ENCODE assay signal across 23 cellular contexts in the genomic region with DNA sequence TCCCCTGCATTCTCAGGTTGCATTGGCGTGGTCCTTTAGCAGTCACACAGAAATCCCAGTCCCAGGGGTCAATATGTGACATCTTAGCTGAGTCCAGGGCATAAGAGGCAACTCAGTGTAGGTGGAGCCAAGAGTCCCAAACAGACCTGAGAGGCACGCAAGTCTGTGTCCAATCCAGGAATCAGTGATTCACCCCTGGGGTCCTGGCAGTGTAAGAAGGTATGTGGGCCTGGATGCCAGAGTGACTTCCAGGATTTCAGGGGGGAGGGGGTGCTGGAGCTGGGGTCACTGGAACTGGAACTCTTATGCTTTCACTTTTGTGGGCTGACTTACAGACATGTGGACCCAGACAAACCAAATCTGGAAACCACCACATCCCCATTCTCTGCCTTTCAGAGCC. TPM values are rescaled to one million over a fixed set of nuclear protein-coding genes. Genes with fewer than 3 reads are reported as not detected.
DNase-seq lines count a peak whose midpoint lies in the region; ATAC-seq and TF ChIP-seq lines count a peak whose summit lies in the region.
"Had no signal": no experiment of that assay in that cellular context is flagged by ENCODE, and none has a peak within 500 bp of the region (broad histone marks: within the 10 kb centered on the region; RNA-seq: fewer than 3 reads in every experiment).

No MANE protein-coding gene starts in this region.

- no peak for ATAC-seq in activated CD8-positive, alpha-beta memory T cell treated with anti-CD3 and anti-CD28 coated beads, Interleukin-2, amount 10 ng/mL, durations not matched to agents 7 days and 5 days
- no peak for ATAC-seq in SK-N-SH treated with all-trans-retinoic acid at 6 μM for 48 hours
- ATAC-seq: naive thymus-derived CD4-positive, alpha-beta T cell; stimulated activated effector memory CD8-positive, alpha-beta T cell treated with anti-CD3 and anti-CD28 coated beads, Interleukin-12 subunit alpha, Interleukin-12 subunit beta, amount 100 ng/mL, for 72 hours had no signal

- H3K36me3 ChIP-seq in left ventricle myocardium inferior = no peaks in the 10 kb centered on the region
- H3K36me3 ChIP-seq: suprapubic skin had no signal

- DNase-seq in activated CD8-positive, alpha-beta memory T cell treated with anti-CD3 and anti-CD28 coated beads, Interleukin-2, amount 10 ng/mL, durations not matched to agents 7 days and 5 days = peak; percentile 33
- no peak for DNase-seq in activated CD8-positive, alpha-beta memory T cell treated with anti-CD3 and anti-CD28 coated beads, Interleukin-2, amount 50 U/mL, for 4 hours
- DNase-seq in coronary artery (ENCODE audit: low spot score) = peak; percentile 26
- no peak for DNase-seq in left ventricle myocardium inferior
- DNase-seq in stromal cell of bone marrow (ENCODE audit: low read depth) = peak; percentile 11
- no peak for DNase-seq in germinal center (ENCODE audit: low spot score)
- DNase-seq in activated naive CD4-positive, alpha-beta T cell treated with anti-CD3 and anti-CD28 coated beads, Interleukin-2, amount 10 ng/mL, durations not matched to agents 7 days and 5 days = no peak
- DNase-seq: activated naive CD4-positive, alpha-beta T cell treated with Interleukin-2 at 50 U/mL for 16 hours; amniotic stem cell; C1 segment of cervical spinal cord; Caco-2; DMS79 treated with DMSO at 0.1 percent for 48 hours; MM.1S; naive thymus-derived CD4-positive, alpha-beta T cell; NCI-H1436; occipital lobe; SHP77 treated with DMSO at 0.1 percent for 48 hours; stimulated activated CD4-positive, alpha-beta T cell treated with anti-CD3 and anti-CD28 coated beads, Interleukin-2, amount 100 ng/mL, for 48 hours had no signal

- intact Hi-C loops in left ventricle myocardium inferior (cut with micrococcal nuclease) = no loop called here

- H3K4me3 Mint-ChIP-seq in activated CD8-positive, alpha-beta memory T cell treated with anti-CD3 and anti-CD28 coated beads, Interleukin-2, amount 10 ng/mL, durations not matched to agents 7 days and 5 days = no peak overlapping the region
- no peak overlapping the region for H3K4me3 Mint-ChIP-seq in activated naive CD4-positive, alpha-beta T cell treated with anti-CD3 and anti-CD28 coated beads, Interleukin-2, amount 10 ng/mL, durations not matched to agents 7 days and 5 days
- H3K4me3 Mint-ChIP-seq: mesothelial cell of epicardium; stimulated activated effector memory CD8-positive, alpha-beta T cell treated with anti-CD3 and anti-CD28 coated beads, Interleukin-12 subunit alpha, Interleukin-12 subunit beta, amount 100 ng/mL, for 72 hours had no signal

- H3K4me1 Mint-ChIP-seq in activated CD8-positive, alpha-beta memory T cell treated with anti-CD3 and anti-CD28 coated beads, Interleukin-2, amount 10 ng/mL, durations not matched to agents 7 days and 5 days = no peaks in the 10 kb centered on the region
- H3K4me1 Mint-ChIP-seq in activated naive CD4-positive, alpha-beta T cell treated with anti-CD3 and anti-CD28 coated beads, Interleukin-2, amount 10 ng/mL, durations not matched to agents 7 days and 5 days = peaks cover 3% of the 10 kb centered on the region
- H3K4me1 Mint-ChIP-seq: stimulated activated effector memory CD8-positive, alpha-beta T cell treated with anti-CD3 and anti-CD28 coated beads, Interleukin-12 subunit alpha, Interleukin-12 subunit beta, amount 100 ng/mL, for 72 hours had no signal

- no peaks in the 10 kb centered on the region for H3K27me3 ChIP-seq in left ventricle myocardium inferior (ENCODE audit: low read depth)

- no peaks in the 10 kb centered on the region for H3K36me3 Mint-ChIP-seq in activated CD8-positive, alpha-beta memory T cell treated with anti-CD3 and anti-CD28 coated beads, Interleukin-2, amount 10 ng/mL, durations not matched to agents 7 days and 5 days
- H3K36me3 Mint-ChIP-seq in activated naive CD4-positive, alpha-beta T cell treated with anti-CD3 and anti-CD28 coated beads, Interleukin-2, amount 10 ng/mL, durations not matched to agents 7 days and 5 days = no peaks in the 10 kb centered on the region
- H3K36me3 Mint-ChIP-seq: mesothelial cell of epicardium; naive thymus-derived CD4-positive, alpha-beta T cell; stimulated activated effector memory CD8-positive, alpha-beta T cell treated with anti-CD3 and anti-CD28 coated beads, Interleukin-12 subunit alpha, Interleukin-12 subunit beta, amount 100 ng/mL, for 72 hours had no signal

- no peaks in the 10 kb centered on the region for H3K9me3 Mint-ChIP-seq in activated CD8-positive, alpha-beta memory T cell treated with anti-CD3 and anti-CD28 coated beads, Interleukin-2, amount 10 ng/mL, durations not matched to agents 7 days and 5 days (ENCODE audit: low read depth)
- H3K9me3 Mint-ChIP-seq in activated naive CD4-positive, alpha-beta T cell treated with anti-CD3 and anti-CD28 coated beads, Interleukin-2, amount 10 ng/mL, durations not matched to agents 7 days and 5 days = no peaks in the 10 kb centered on the region
- H3K9me3 Mint-ChIP-seq: mesothelial cell of epicardium; naive thymus-derived CD4-positive, alpha-beta T cell; stimulated activated effector memory CD8-positive, alpha-beta T cell treated with anti-CD3 and anti-CD28 coated beads, Interleukin-12 subunit alpha, Interleukin-12 subunit beta, amount 100 ng/mL, for 72 hours had no signal

- H3K4me3 ChIP-seq in coronary artery (no peak overlapping the region), left ventricle myocardium inferior (no peak overlapping the region)
- H3K4me3 ChIP-seq: suprapubic skin had no signal

- peaks cover 7% of the 10 kb centered on the region for H3K27me3 Mint-ChIP-seq in activated CD8-positive, alpha-beta memory T cell treated with anti-CD3 and anti-CD28 coated beads, Interleukin-2, amount 10 ng/mL, durations not matched to agents 7 days and 5 days
- peaks cover 8% of the 10 kb centered on the region for H3K27me3 Mint-ChIP-seq in activated naive CD4-positive, alpha-beta T cell treated with anti-CD3 and anti-CD28 coated beads, Interleukin-2, amount 10 ng/mL, durations not matched to agents 7 days and 5 days

- peaks cover 52% of the 10 kb centered on the region for H3K4me1 ChIP-seq in left ventricle myocardium inferior

- no peak overlapping the region for H3K27ac Mint-ChIP-seq in activated CD8-positive, alpha-beta memory T cell treated with anti-CD3 and anti-CD28 coated beads, Interleukin-2, amount 10 ng/mL, durations not matched to agents 7 days and 5 days
- H3K27ac Mint-ChIP-seq in activated naive CD4-positive, alpha-beta T cell treated with anti-CD3 and anti-CD28 coated beads, Interleukin-2, amount 10 ng/mL, durations not matched to agents 7 days and 5 days = no peak overlapping the region
- H3K27ac Mint-ChIP-seq: mesothelial cell of epicardium; naive thymus-derived CD4-positive, alpha-beta T cell; stimulated activated effector memory CD8-positive, alpha-beta T cell treated with anti-CD3 and anti-CD28 coated beads, Interleukin-12 subunit alpha, Interleukin-12 subunit beta, amount 100 ng/mL, for 72 hours had no signal

- no peak for TF ChIP-seq CTCF in coronary artery (IDR thresholded peaks at IDR 0.05)
- TF ChIP-seq CTCF in left ventricle myocardium inferior (IDR thresholded peaks at IDR 0.05; ENCODE audit: borderline replicate concordance) = no peak

- H3K27ac ChIP-seq in coronary artery (no peak overlapping the region), left ventricle myocardium inferior (replicated peaks) (peak overlapping the region; percentile 80)
- H3K27ac ChIP-seq: suprapubic skin had no signal

- CTCF ChIA-PET in activated CD8-positive, alpha-beta memory T cell treated with anti-CD3 and anti-CD28 coated beads, Interleukin-2, amount 10 ng/mL, durations not matched to agents 7 days and 5 days (lab: Charles Lee) = no interaction called here
- CTCF ChIA-PET in activated naive CD4-positive, alpha-beta T cell treated with anti-CD3 and anti-CD28 coated beads, Interleukin-2, amount 10 ng/mL, durations not matched to agents 7 days and 5 days (lab: Charles Lee) = no interaction called here

- no peaks in the 10 kb centered on the region for H3K9me3 ChIP-seq in left ventricle myocardium inferior (replicated peaks)
- H3K9me3 ChIP-seq: Caco-2, suprapubic skin had no signal

TF ChIP-seq in SK-N-SH treated with all-trans-retinoic acid at 6 μM for 48 hours, 23 proteins besides CTCF, POLR2A, EP300 and RAD21 (continues in another document):
- no peak for TF ChIP-seq SNAI2 (CRISPR knock-in tag; IDR thresholded peaks at IDR 0.05)
- TF ChIP-seq, protein P1, sequence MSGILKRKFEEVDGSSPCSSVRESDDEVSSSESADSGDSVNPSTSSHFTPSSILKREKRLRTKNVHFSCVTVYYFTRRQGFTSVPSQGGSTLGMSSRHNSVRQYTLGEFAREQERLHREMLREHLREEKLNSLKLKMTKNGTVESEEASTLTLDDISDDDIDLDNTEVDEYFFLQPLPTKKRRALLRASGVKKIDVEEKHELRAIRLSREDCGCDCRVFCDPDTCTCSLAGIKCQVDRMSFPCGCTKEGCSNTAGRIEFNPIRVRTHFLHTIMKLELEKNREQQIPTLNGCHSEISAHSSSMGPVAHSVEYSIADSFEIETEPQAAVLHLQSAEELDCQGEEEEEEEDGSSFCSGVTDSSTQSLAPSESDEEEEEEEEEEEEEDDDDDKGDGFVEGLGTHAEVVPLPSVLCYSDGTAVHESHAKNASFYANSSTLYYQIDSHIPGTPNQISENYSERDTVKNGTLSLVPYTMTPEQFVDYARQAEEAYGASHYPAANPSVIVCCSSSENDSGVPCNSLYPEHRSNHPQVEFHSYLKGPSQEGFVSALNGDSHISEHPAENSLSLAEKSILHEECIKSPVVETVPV (CRISPR knock-in tag; IDR thresholded peaks at IDR 0.05) = no peak
- no peak for TF ChIP-seq ZNF565 (CRISPR knock-in tag; conservative IDR thresholded peaks at IDR 0.05; ENCODE audit: low read depth)

RNA-seq across cellular contexts. Expression of gene FRMPD2, which starts 26.8 kb away (rescaled TPM):
- not detected for total RNA-seq in activated CD8-positive, alpha-beta memory T cell treated with anti-CD3 and anti-CD28 coated beads, Interleukin-2, amount 10 ng/mL, durations not matched to agents 7 days and 5 days
- 0.38 TPM for total RNA-seq in left ventricle myocardium inferior
- total RNA-seq: Caco-2, OCI-LY7 had no signal

RNA-seq across cellular contexts. Expression of gene MAPK8, which starts 58.8 kb away (rescaled TPM):
- 100 to 1,000 TPM in 1 of 2 experiments, 10 to 100 TPM in 1; 45.6 to 111 TPM for total RNA-seq in activated CD8-positive, alpha-beta memory T cell treated with anti-CD3 and anti-CD28 coated beads, Interleukin-2, amount 10 ng/mL, durations not matched to agents 7 days and 5 days
- 32.7 TPM for total RNA-seq in left ventricle myocardium inferior

Comparison
In these comparisons a context has a peak if more than half of its experiments do, and no peak if none do; other contexts are left out.
1. DNase-seq: peak in activated CD8-positive, alpha-beta memory T cell treated with anti-CD3 and anti-CD28 coated beads, Interleukin-2, amount 10 ng/mL, durations not matched to agents 7 days and 5 days (single experiment), coronary artery (single experiment) and stromal cell of bone marrow (single experiment); none in activated CD8-positive, alpha-beta memory T cell treated with anti-CD3 and anti-CD28 coated beads, Interleukin-2, amount 50 U/mL, for 4 hours (single experiment), left ventricle myocardium inferior (single experiment), germinal center (single experiment) and activated naive CD4-positive, alpha-beta T cell treated with anti-CD3 and anti-CD28 coated beads, Interleukin-2, amount 10 ng/mL, durations not matched to agents 7 days and 5 days (single experiment).